14 cellular contexts compared by ENCODE assay signal in the genomic region with DNA sequence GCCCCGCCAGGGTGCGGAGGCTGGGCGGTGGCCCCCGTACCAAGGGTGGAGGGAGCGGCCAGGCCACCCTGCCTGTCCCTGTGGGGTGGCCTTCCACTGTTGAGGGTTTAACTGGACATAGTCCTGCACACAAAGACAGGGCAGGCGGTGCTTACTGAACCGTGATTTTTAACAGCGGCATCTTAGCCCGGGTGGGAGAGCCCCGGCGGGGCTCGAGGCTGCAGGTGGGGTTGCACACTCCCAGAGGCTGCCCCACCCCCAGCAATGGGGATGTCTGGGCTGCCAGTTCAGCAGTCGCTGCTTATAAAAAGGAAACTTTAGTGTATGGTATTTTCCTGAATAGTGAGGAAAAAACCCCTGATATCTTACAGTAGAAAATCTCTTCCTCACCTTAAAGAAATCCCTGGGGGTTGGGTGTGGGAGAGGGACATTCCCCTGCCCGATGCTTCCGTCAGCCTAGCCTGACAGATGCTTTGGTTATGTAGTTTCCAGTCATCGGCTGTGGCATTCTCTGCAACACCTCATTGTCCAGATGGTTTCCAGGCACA.
DNase-seq lines count a peak whose midpoint lies in the region; ATAC-seq and TF ChIP-seq lines count a peak whose summit lies in the region.
"Had no signal": no experiment of that assay in that cellular context is flagged by ENCODE, and none has a peak within 500 bp of the region (broad histone marks: within the 10 kb centered on the region; RNA-seq: fewer than 3 reads in every experiment).

No MANE protein-coding gene starts in this region.

- CTCF ChIA-PET in GM10248 (lab: Yijun Ruan, JAX): no interaction called here
- CTCF ChIA-PET in Calu3 (lab: Charles Lee): no interaction called here

- POLR2A ChIA-PET in GM10248 (lab: Yijun Ruan, JAX): no interaction called here

- ATAC-seq in GM19351 (IDR thresholded peaks at IDR 0.05; ENCODE audit: unreplicated experiment) (peak; percentile 39), HG02981 (IDR thresholded peaks at IDR 0.05; ENCODE audit: unreplicated experiment) (peak; percentile 46)

- no TSS peak for BruUV-seq in Calu3 (replicated peaks; lab: Mats Ljungman, UMichigan)

- intact Hi-C loops in activated T-helper 1 cell treated with anti-CD3 and anti-CD28 coated beads, Interleukin-12 subunit alpha, Interleukin-12 subunit beta, Interleukin-2, Interleukin-4 antibody, amounts not matched to agents 30 ng/mL and 10 ng/mL and 1 ng/mL, durations not matched to agents 14 hours and 24 hours and 36 hours (cut with micrococcal nuclease): no loop called here
- intact Hi-C loops in Calu3 (cut with micrococcal nuclease; ENCODE audit: unreplicated experiment): no loop called here

- H3K27me3 Mint-ChIP-seq in activated T-helper 1 cell treated with anti-CD3 and anti-CD28 coated beads, Interleukin-12 subunit alpha, Interleukin-12 subunit beta, Interleukin-2, Interleukin-4 antibody, amounts not matched to agents 30 ng/mL and 10 ng/mL and 1 ng/mL, durations not matched to agents 14 hours and 24 hours and 36 hours (ENCODE audit: insufficient read depth): no peaks in the 10 kb centered on the region
- peaks cover 18% of the 10 kb centered on the region for H3K27me3 Mint-ChIP-seq in Calu3 (ENCODE audit: unreplicated experiment)

- no peaks in the 10 kb centered on the region for H3K9me3 ChIP-seq in right atrium auricular region

- H3K27me3 ChIP-seq in right atrium auricular region: no peaks in the 10 kb centered on the region

- H3K4me1 ChIP-seq in right atrium auricular region: no peaks in the 10 kb centered on the region

- TF ChIP-seq CTCF in GM10248 (IDR thresholded peaks at IDR 0.05; ENCODE audit: control extremely low read depth, extremely low read depth, low read depth, missing control alignments) (no peak), right atrium auricular region (IDR thresholded peaks at IDR 0.05) (no peak), Calu3 (IDR thresholded peaks at IDR 0.05; ENCODE audit: unreplicated experiment) (no peak)

- DNase-seq in GM10248 (ENCODE audit: extremely low spot score) (peak; percentile 62), right atrium auricular region (ENCODE audit: low spot score) (no peak), OCI-M2 (lab: John Stamatoyannopoulos, UW; ENCODE audit: unreplicated experiment) (no peak), T-helper 9 cell (no peak), Calu3 (no peak)
- DNase-seq in activated T-helper 1 cell treated with anti-CD3 and anti-CD28 coated beads, Interleukin-12 subunit alpha, Interleukin-12 subunit beta, Interleukin-2, Interleukin-4 antibody, amounts not matched to agents 30 ng/mL and 10 ng/mL and 1 ng/mL, durations not matched to agents 14 hours and 24 hours and 36 hours (ENCODE audit: low spot score): no peak
- DNase-seq: activated T-cell treated with anti-CD3 and anti-CD28 coated beads for 4 hours, DMS 273 treated with DMSO at 0.1 percent for 48 hours, head of caudate nucleus, NCI-H2107 had no signal

- no peak overlapping the region for H3K4me3 Mint-ChIP-seq in activated T-helper 1 cell treated with anti-CD3 and anti-CD28 coated beads, Interleukin-12 subunit alpha, Interleukin-12 subunit beta, Interleukin-2, Interleukin-4 antibody, amounts not matched to agents 30 ng/mL and 10 ng/mL and 1 ng/mL, durations not matched to agents 14 hours and 24 hours and 36 hours
- H3K4me3 Mint-ChIP-seq in Calu3 (ENCODE audit: low read depth, unreplicated experiment): no peak overlapping the region

- H3K27ac Mint-ChIP-seq in activated T-helper 1 cell treated with anti-CD3 and anti-CD28 coated beads, Interleukin-12 subunit alpha, Interleukin-12 subunit beta, Interleukin-2, Interleukin-4 antibody, amounts not matched to agents 30 ng/mL and 10 ng/mL and 1 ng/mL, durations not matched to agents 14 hours and 24 hours and 36 hours: peak overlapping the region; percentile 59
- H3K27ac Mint-ChIP-seq in Calu3 (ENCODE audit: unreplicated experiment): no peak overlapping the region

- H3K9me3 Mint-ChIP-seq in activated T-helper 1 cell treated with anti-CD3 and anti-CD28 coated beads, Interleukin-12 subunit alpha, Interleukin-12 subunit beta, Interleukin-2, Interleukin-4 antibody, amounts not matched to agents 30 ng/mL and 10 ng/mL and 1 ng/mL, durations not matched to agents 14 hours and 24 hours and 36 hours: no peaks in the 10 kb centered on the region
- H3K9me3 Mint-ChIP-seq in Calu3 (ENCODE audit: low read depth, unreplicated experiment): no peaks in the 10 kb centered on the region

- no peak overlapping the region for H3K4me3 ChIP-seq in right atrium auricular region

- peaks cover 85% of the 10 kb centered on the region for H3K4me1 Mint-ChIP-seq in activated T-helper 1 cell treated with anti-CD3 and anti-CD28 coated beads, Interleukin-12 subunit alpha, Interleukin-12 subunit beta, Interleukin-2, Interleukin-4 antibody, amounts not matched to agents 30 ng/mL and 10 ng/mL and 1 ng/mL, durations not matched to agents 14 hours and 24 hours and 36 hours (ENCODE audit: low read depth)
- H3K4me1 Mint-ChIP-seq in Calu3 (ENCODE audit: low read depth, unreplicated experiment): no peaks in the 10 kb centered on the region

- H3K36me3 Mint-ChIP-seq in activated T-helper 1 cell treated with anti-CD3 and anti-CD28 coated beads, Interleukin-12 subunit alpha, Interleukin-12 subunit beta, Interleukin-2, Interleukin-4 antibody, amounts not matched to agents 30 ng/mL and 10 ng/mL and 1 ng/mL, durations not matched to agents 14 hours and 24 hours and 36 hours (ENCODE audit: low read depth): peaks cover 2% of the 10 kb centered on the region
- H3K36me3 Mint-ChIP-seq in Calu3 (ENCODE audit: insufficient read depth, unreplicated experiment): peaks cover 10% of the 10 kb centered on the region

- H3K36me3 ChIP-seq in right atrium auricular region: no peaks in the 10 kb centered on the region

- no peak overlapping the region for H3K27ac ChIP-seq in right atrium auricular region
- H3K27ac ChIP-seq: epithelial cell of prostate, VCaP had no signal
